In the genomic region with DNA sequence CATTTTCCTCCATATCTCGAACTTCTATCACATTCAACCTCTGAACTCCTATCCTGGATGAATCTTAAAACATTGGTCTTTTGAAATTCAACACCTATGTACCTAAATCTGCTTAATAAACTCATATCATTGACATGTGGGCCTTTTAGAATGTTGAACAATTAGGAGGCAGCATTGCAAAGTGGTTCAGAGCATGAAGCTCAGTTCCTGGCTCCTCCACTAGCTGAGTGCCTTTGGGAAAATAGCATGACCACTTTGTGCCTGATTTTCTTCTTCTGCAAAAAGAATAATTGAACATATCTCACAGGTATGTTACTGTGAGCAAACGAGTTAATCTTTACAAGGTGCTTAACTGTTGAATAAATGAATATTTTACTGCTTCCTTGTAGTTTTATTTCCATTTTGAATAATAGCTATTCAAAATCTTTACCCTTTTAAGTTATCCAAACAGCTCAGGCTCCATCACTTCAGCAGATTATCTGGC, we compare ENCODE assay signal across 1 cellular context.
TF ChIP-seq lines count a peak whose summit lies in the region.

No MANE protein-coding gene starts in this region.

TF ChIP-seq in A549, 52 proteins besides CTCF, POLR2A, EP300 and RAD21:
- TF ChIP-seq, protein P1, sequence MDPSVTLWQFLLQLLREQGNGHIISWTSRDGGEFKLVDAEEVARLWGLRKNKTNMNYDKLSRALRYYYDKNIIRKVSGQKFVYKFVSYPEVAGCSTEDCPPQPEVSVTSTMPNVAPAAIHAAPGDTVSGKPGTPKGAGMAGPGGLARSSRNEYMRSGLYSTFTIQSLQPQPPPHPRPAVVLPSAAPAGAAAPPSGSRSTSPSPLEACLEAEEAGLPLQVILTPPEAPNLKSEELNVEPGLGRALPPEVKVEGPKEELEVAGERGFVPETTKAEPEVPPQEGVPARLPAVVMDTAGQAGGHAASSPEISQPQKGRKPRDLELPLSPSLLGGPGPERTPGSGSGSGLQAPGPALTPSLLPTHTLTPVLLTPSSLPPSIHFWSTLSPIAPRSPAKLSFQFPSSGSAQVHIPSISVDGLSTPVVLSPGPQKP (IDR thresholded peaks at IDR 0.05; ENCODE audit: low read depth, low read length): no peak
- TF ChIP-seq CHD4 (IDR thresholded peaks at IDR 0.05; ENCODE audit: borderline replicate concordance): no peak
- no peak for TF ChIP-seq BHLHE40 (IDR thresholded peaks at IDR 0.05; ENCODE audit: low read depth, low read length)
- TF ChIP-seq, protein P2, sequence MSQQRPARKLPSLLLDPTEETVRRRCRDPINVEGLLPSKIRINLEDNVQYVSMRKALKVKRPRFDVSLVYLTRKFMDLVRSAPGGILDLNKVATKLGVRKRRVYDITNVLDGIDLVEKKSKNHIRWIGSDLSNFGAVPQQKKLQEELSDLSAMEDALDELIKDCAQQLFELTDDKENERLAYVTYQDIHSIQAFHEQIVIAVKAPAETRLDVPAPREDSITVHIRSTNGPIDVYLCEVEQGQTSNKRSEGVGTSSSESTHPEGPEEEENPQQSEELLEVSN (IDR thresholded peaks at IDR 0.05; ENCODE audit: borderline replicate concordance, low read depth): no peak
